ENCODE assay signal across 9 cellular contexts in the genomic region with DNA sequence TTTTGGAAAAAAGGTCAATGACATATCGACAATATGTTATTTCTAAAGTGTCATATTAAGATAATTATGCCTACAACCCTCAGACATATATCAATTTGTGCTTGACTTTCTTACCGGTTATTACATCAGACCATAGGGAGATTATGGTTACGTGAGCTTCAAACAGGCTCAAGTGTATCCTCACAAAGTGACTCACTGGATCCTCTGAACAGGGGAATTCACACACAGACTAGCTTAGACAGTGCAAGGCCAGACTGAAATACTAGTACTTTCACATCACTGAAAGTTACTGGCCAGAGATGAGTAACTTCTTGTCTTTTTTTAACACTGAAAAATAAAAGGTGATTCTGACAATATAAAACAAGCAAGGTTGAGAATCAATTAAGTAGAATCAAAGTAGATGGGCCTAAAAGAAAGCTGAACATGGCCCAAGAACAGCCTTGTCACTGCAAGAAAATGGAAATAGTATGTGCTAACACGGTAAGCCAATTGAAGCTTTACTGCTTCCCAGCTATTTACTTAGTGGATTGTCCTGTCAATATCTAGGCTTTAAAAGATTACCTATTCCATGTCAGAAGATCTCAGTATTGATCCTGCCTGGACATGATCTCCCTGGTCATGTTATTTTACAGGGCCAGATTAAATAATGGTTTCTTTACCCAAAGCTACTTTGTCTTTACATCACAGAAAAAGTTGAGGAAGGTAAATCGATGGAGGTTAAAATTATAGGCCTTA.
DNase-seq lines count a peak whose midpoint lies in the region; ATAC-seq and TF ChIP-seq lines count a peak whose summit lies in the region.
"Had no signal": no experiment of that assay in that cellular context is flagged by ENCODE, and none has a peak within 500 bp of the region (broad histone marks: within the 10 kb centered on the region; RNA-seq: fewer than 3 reads in every experiment).

No MANE protein-coding gene starts in this region.

- no peak overlapping the region for H3K27ac Mint-ChIP-seq in activated naive CD8-positive, alpha-beta T cell treated with anti-CD3 and anti-CD28 coated beads, Interleukin-2, amount 50 U/mL, for 24 hours
- H3K27ac Mint-ChIP-seq in nephron: peak overlapping the region in 2 of 3 experiments; percentile 55 to 61
- H3K27ac Mint-ChIP-seq in activated naive CD4-positive, alpha-beta T cell treated with anti-CD3 and anti-CD28 coated beads, Interleukin-2, amount 10 ng/mL, durations not matched to agents 7 days and 5 days: no peak overlapping the region

- TF ChIP-seq CTCF in GM12865 (IDR thresholded peaks at IDR 0.05; ENCODE audit: insufficient read depth, low read depth, low read length, missing control alignments) (no peak), nephron (IDR thresholded peaks at IDR 0.05; ENCODE audit: unreplicated experiment in 3 of 3) (no peak)

- ATAC-seq in HG02852 (IDR thresholded peaks at IDR 0.05; ENCODE audit: unreplicated experiment): peak; percentile 72
- ATAC-seq in activated naive CD8-positive, alpha-beta T cell treated with anti-CD3 and anti-CD28 coated beads, Interleukin-2, amount 50 U/mL, for 24 hours: peak; percentile 76

- no peaks in the 10 kb centered on the region for H3K36me3 Mint-ChIP-seq in activated naive CD8-positive, alpha-beta T cell treated with anti-CD3 and anti-CD28 coated beads, Interleukin-2, amount 50 U/mL, for 24 hours (ENCODE audit: low read depth)
- H3K36me3 Mint-ChIP-seq in nephron (ENCODE audit: low read depth): peaks cover 10% of the 10 kb centered on the region
- H3K36me3 Mint-ChIP-seq in activated naive CD4-positive, alpha-beta T cell treated with anti-CD3 and anti-CD28 coated beads, Interleukin-2, amount 10 ng/mL, durations not matched to agents 7 days and 5 days: no peaks in the 10 kb centered on the region

- CTCF ChIA-PET in activated naive CD4-positive, alpha-beta T cell treated with anti-CD3 and anti-CD28 coated beads, Interleukin-2, amount 10 ng/mL, durations not matched to agents 7 days and 5 days (lab: Charles Lee): no interaction called here

- DNase-seq in GM12865 (ENCODE audit: low read depth): peak; percentile 74
- no peak for DNase-seq in activated naive CD8-positive, alpha-beta T cell treated with anti-CD3 and anti-CD28 coated beads, Interleukin-2, amount 50 U/mL, for 24 hours
- DNase-seq in activated naive CD4-positive, alpha-beta T cell (lab: John Stamatoyannopoulos, UW): no peak
- no peak for DNase-seq in activated naive CD4-positive, alpha-beta T cell treated with anti-CD3 and anti-CD28 coated beads, Interleukin-2, amount 10 ng/mL, durations not matched to agents 7 days and 5 days
- no peak for DNase-seq in cerebellum (ENCODE audit: low spot score)
- DNase-seq in NCI-H2029 (lab: John Stamatoyannopoulos, UW): no peak
- DNase-seq: midbrain had no signal

- no peaks in the 10 kb centered on the region for H3K9me3 Mint-ChIP-seq in activated naive CD8-positive, alpha-beta T cell treated with anti-CD3 and anti-CD28 coated beads, Interleukin-2, amount 50 U/mL, for 24 hours
- no peaks in the 10 kb centered on the region for H3K9me3 Mint-ChIP-seq in nephron
- peaks cover 3% of the 10 kb centered on the region for H3K9me3 Mint-ChIP-seq in activated naive CD4-positive, alpha-beta T cell treated with anti-CD3 and anti-CD28 coated beads, Interleukin-2, amount 10 ng/mL, durations not matched to agents 7 days and 5 days

- no peak overlapping the region for H3K4me3 ChIP-seq in GM12865 (ENCODE audit: low read depth, low read length)

- no peak overlapping the region for H3K4me3 Mint-ChIP-seq in activated naive CD8-positive, alpha-beta T cell treated with anti-CD3 and anti-CD28 coated beads, Interleukin-2, amount 50 U/mL, for 24 hours
- no peak overlapping the region for H3K4me3 Mint-ChIP-seq in nephron
- H3K4me3 Mint-ChIP-seq in activated naive CD4-positive, alpha-beta T cell treated with anti-CD3 and anti-CD28 coated beads, Interleukin-2, amount 10 ng/mL, durations not matched to agents 7 days and 5 days: no peak overlapping the region

- no peaks in the 10 kb centered on the region for H3K4me1 Mint-ChIP-seq in activated naive CD8-positive, alpha-beta T cell treated with anti-CD3 and anti-CD28 coated beads, Interleukin-2, amount 50 U/mL, for 24 hours
- H3K4me1 Mint-ChIP-seq in nephron: peaks cover 22% of the 10 kb centered on the region
- H3K4me1 Mint-ChIP-seq in activated naive CD4-positive, alpha-beta T cell treated with anti-CD3 and anti-CD28 coated beads, Interleukin-2, amount 10 ng/mL, durations not matched to agents 7 days and 5 days: no peaks in the 10 kb centered on the region

- H3K27me3 Mint-ChIP-seq in activated naive CD8-positive, alpha-beta T cell treated with anti-CD3 and anti-CD28 coated beads, Interleukin-2, amount 50 U/mL, for 24 hours: no peaks in the 10 kb centered on the region
- peaks cover 4% of the 10 kb centered on the region for H3K27me3 Mint-ChIP-seq in nephron (ENCODE audit: low read depth)
- no peaks in the 10 kb centered on the region for H3K27me3 Mint-ChIP-seq in activated naive CD4-positive, alpha-beta T cell treated with anti-CD3 and anti-CD28 coated beads, Interleukin-2, amount 10 ng/mL, durations not matched to agents 7 days and 5 days

Comparison
In these comparisons a context has a peak if more than half of its experiments do, and no peak if none do; other contexts are left out.
1. H3K27ac Mint-ChIP-seq: peak in nephron (2 of 3); none in activated naive CD8-positive, alpha-beta T cell treated with anti-CD3 and anti-CD28 coated beads, Interleukin-2, amount 50 U/mL, for 24 hours (single experiment) and activated naive CD4-positive, alpha-beta T cell treated with anti-CD3 and anti-CD28 coated beads, Interleukin-2, amount 10 ng/mL, durations not matched to agents 7 days and 5 days (single experiment).